31 cellular contexts compared by ENCODE assay signal in the genomic region with DNA sequence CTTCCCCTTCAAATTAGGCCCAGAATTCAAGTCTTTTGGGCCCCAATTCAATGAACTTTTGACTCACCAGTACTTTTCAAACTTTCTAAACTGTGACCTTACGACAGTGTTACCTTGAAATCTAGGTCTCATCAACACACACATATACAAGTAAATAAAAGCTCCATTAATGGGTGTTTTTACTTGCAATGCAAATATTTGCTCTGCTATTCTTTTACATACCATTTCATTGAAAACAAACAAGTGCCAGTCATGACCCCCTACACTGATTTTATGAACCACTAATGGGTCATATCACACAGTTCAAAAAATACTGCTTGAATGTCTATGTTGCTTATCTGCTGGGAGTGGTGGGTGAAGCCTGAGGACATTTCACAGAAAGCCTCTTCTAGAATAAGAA. TPM values are rescaled to one million over a fixed set of nuclear protein-coding genes. Genes with fewer than 3 reads are reported as not detected.
A peak's percentile ranks its signal among the peaks of the same experiment; 100 is the strongest.
DNase-seq lines count a peak whose midpoint lies in the region; ATAC-seq, FAIRE-seq and TF ChIP-seq lines count a peak whose summit lies in the region.
"Had no signal": no experiment of that assay in that cellular context is flagged by ENCODE, and none has a peak within 500 bp of the region (broad histone marks: within the 10 kb centered on the region; RNA-seq: fewer than 3 reads in every experiment).

No MANE protein-coding gene starts in this region.

- H3K27ac Mint-ChIP-seq in endothelial cell (ENCODE audit: unreplicated experiment), result no peak overlapping the region
- H3K27ac Mint-ChIP-seq in activated naive CD4-positive, alpha-beta T cell treated with anti-CD3 and anti-CD28 coated beads, Interleukin-2, amount 10 ng/mL, durations not matched to agents 7 days and 5 days, result no peak overlapping the region
- H3K27ac Mint-ChIP-seq: CD14-positive monocyte; CD4-positive, alpha-beta memory T cell; CD4-positive, CD25-positive, alpha-beta regulatory T cell; CD8-positive, alpha-beta memory T cell had no signal

- peaks cover 3% of the 10 kb centered on the region for H3K4me1 Mint-ChIP-seq in endothelial cell (ENCODE audit: unreplicated experiment)
- H3K4me1 Mint-ChIP-seq in activated naive CD4-positive, alpha-beta T cell treated with anti-CD3 and anti-CD28 coated beads, Interleukin-2, amount 10 ng/mL, durations not matched to agents 7 days and 5 days, result no peaks in the 10 kb centered on the region
- H3K4me1 Mint-ChIP-seq: CD14-positive monocyte; CD4-positive, alpha-beta memory T cell; CD4-positive, CD25-positive, alpha-beta regulatory T cell; CD8-positive, alpha-beta memory T cell had no signal

- no peak for TF ChIP-seq CTCF in right lobe of liver (IDR thresholded peaks at IDR 0.05)
- TF ChIP-seq CTCF in endothelial cell (IDR thresholded peaks at IDR 0.05; ENCODE audit: unreplicated experiment), result no peak

- H3K9me3 ChIP-seq in right lobe of liver, result no peaks in the 10 kb centered on the region
- H3K9me3 ChIP-seq: BE2C, BLaER1 had no signal

- FAIRE-seq in HTR-8/SVneo (lab: Jason Lieb, UNC), result no peak
- FAIRE-seq: A204.1, GM12878, GM12892, GM18507 had no signal

- no peaks in the 10 kb centered on the region for H3K36me3 Mint-ChIP-seq in endothelial cell (ENCODE audit: low read depth, unreplicated experiment)
- H3K36me3 Mint-ChIP-seq in activated naive CD4-positive, alpha-beta T cell treated with anti-CD3 and anti-CD28 coated beads, Interleukin-2, amount 10 ng/mL, durations not matched to agents 7 days and 5 days, result no peaks in the 10 kb centered on the region
- H3K36me3 Mint-ChIP-seq: CD14-positive monocyte; CD4-positive, alpha-beta memory T cell; CD4-positive, CD25-positive, alpha-beta regulatory T cell; CD8-positive, alpha-beta memory T cell had no signal

- intact Hi-C loops in right lobe of liver (cut with DNase I), result no loop called here

- H3K27me3 ChIP-seq in right lobe of liver, result no peaks in the 10 kb centered on the region
- H3K27me3 ChIP-seq: BE2C, BLaER1 had no signal

- WGBS in right lobe of liver (ENCODE audit: insufficient coverage, low coverage, low lambda C conversion rate, missing lambda C conversion rate), result 29% methylated on average over 1 of the region's 1 CpG

- peak; percentile 43 for ATAC-seq in left lobe of liver
- peak in 3 of 4 donors; percentile 47 to 65 (median 61) for ATAC-seq in right lobe of liver
- ATAC-seq: GM12878 had no signal

- H3K4me3 Mint-ChIP-seq in endothelial cell (ENCODE audit: unreplicated experiment), result no peak overlapping the region
- H3K4me3 Mint-ChIP-seq in activated naive CD4-positive, alpha-beta T cell treated with anti-CD3 and anti-CD28 coated beads, Interleukin-2, amount 10 ng/mL, durations not matched to agents 7 days and 5 days, result no peak overlapping the region
- H3K4me3 Mint-ChIP-seq: CD14-positive monocyte; CD4-positive, alpha-beta memory T cell; CD4-positive, CD25-positive, alpha-beta regulatory T cell; CD8-positive, alpha-beta memory T cell had no signal

- no peaks in the 10 kb centered on the region for H3K27me3 Mint-ChIP-seq in endothelial cell (ENCODE audit: unreplicated experiment)
- no peaks in the 10 kb centered on the region for H3K27me3 Mint-ChIP-seq in activated naive CD4-positive, alpha-beta T cell treated with anti-CD3 and anti-CD28 coated beads, Interleukin-2, amount 10 ng/mL, durations not matched to agents 7 days and 5 days
- H3K27me3 Mint-ChIP-seq: CD4-positive, CD25-positive, alpha-beta regulatory T cell had no signal

- CTCF ChIA-PET in activated naive CD4-positive, alpha-beta T cell treated with anti-CD3 and anti-CD28 coated beads, Interleukin-2, amount 10 ng/mL, durations not matched to agents 7 days and 5 days (lab: Charles Lee), result no interaction called here

- no peak for TF ChIP-seq POLR2A in right lobe of liver (IDR thresholded peaks at IDR 0.05)

- H3K36me3 ChIP-seq in right lobe of liver, result no peaks in the 10 kb centered on the region
- H3K36me3 ChIP-seq: BE2C, BLaER1 had no signal

- DNase-seq in DMS53 (lab: John Stamatoyannopoulos, UW) (peak; percentile 36), DMS53 treated with DMSO at 0.1 percent for 48 hours (lab: John Stamatoyannopoulos, UW; ENCODE audit: unreplicated experiment) (no peak), HuH-7.5 (ENCODE audit: low spot score) (peak; percentile 41), left lobe of liver (ENCODE audit: low spot score) (no peak), right lobe of liver (no peak), HTR-8/SVneo (ENCODE audit: insufficient read length, low spot score) (no peak), endothelial cell (ENCODE audit: low spot score) (no peak)
- no peak for DNase-seq in activated naive CD4-positive, alpha-beta T cell treated with anti-CD3 and anti-CD28 coated beads, Interleukin-2, amount 10 ng/mL, durations not matched to agents 7 days and 5 days
- DNase-seq: 8988T; ACHN; BE2C; C1 segment of cervical spinal cord; CD4-positive, alpha-beta memory T cell; CD4-positive, CD25-positive, alpha-beta regulatory T cell; CD8-positive, alpha-beta memory T cell; COR-L47; DMS 273 treated with DMSO at 0.1 percent for 48 hours; DMS153; DMS79; DND-41; EL; GDM1 had no signal

- H3K4me1 ChIP-seq in right lobe of liver, result peaks cover 0 to 22% (median 5%) of the 10 kb centered on the region in 4 donors
- H3K4me1 ChIP-seq: BE2C, BLaER1 had no signal

- H3K27ac ChIP-seq in right lobe of liver, result no peak overlapping the region
- H3K27ac ChIP-seq: BLaER1 had no signal

- H3K9me3 Mint-ChIP-seq in endothelial cell (ENCODE audit: unreplicated experiment), result no peaks in the 10 kb centered on the region
- no peaks in the 10 kb centered on the region for H3K9me3 Mint-ChIP-seq in activated naive CD4-positive, alpha-beta T cell treated with anti-CD3 and anti-CD28 coated beads, Interleukin-2, amount 10 ng/mL, durations not matched to agents 7 days and 5 days
- H3K9me3 Mint-ChIP-seq: CD4-positive, alpha-beta memory T cell had no signal

- no peak overlapping the region for H3K4me3 ChIP-seq in right lobe of liver
- H3K4me3 ChIP-seq: BLaER1, GM12878 had no signal

RNA-seq across cellular contexts. Expression of gene NR1H4, which starts 9.1 kb away (rescaled TPM):
- total RNA-seq in left lobe of liver (61.6 TPM), right lobe of liver (10 to 100 TPM; 52.4 to 81.7 (median 62.6) TPM), endothelial cell (ENCODE audit: unreplicated experiment) (not detected)
- total RNA-seq: A673; CD4-positive, alpha-beta memory T cell; CD4-positive, CD25-positive, alpha-beta regulatory T cell; CD8-positive, alpha-beta memory T cell; Daoy; G401; GM12878 had no signal

Comparison
In these comparisons a context has a peak if more than half of its experiments do, and no peak if none do; other contexts are left out.
1. DNase-seq: peak in DMS53 (single experiment) and HuH-7.5 (single experiment); none in DMS53 treated with DMSO at 0.1 percent for 48 hours (single experiment), left lobe of liver (single experiment), right lobe of liver (0 of 3), HTR-8/SVneo (single experiment), endothelial cell (single experiment) and activated naive CD4-positive, alpha-beta T cell treated with anti-CD3 and anti-CD28 coated beads, Interleukin-2, amount 10 ng/mL, durations not matched to agents 7 days and 5 days (single experiment).
2. RNA of gene NR1H4, which starts 9.1 kb away (total RNA-seq): 52.4 to 81.7 TPM in right lobe of liver and 61.6 TPM in left lobe of liver (single experiment); not detected in endothelial cell (single experiment); every median in the first group is over 10 times any median in the second.